ENCODE assay signal across 16 cellular contexts in the genomic region with DNA sequence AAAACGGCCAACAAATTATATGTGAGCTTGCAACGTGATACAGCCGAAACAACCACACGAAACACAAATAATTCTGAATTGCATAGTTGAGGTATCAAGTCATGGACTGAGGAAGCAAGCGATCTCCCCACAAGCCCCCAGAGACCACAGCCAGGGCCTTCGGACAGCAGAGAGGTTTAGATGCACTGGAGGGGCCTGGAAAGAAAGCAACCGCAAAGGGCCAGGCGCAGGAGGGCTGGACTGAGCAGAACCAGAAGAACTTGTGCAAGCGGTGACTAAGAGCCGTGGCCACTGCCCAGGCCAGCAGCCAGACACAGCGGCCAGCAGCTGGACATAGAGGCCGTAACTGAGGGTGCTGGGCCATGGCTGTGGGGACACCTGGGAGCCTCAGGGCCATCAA.
A peak's percentile ranks its signal among the peaks of the same experiment; 100 is the strongest.
DNase-seq lines count a peak whose midpoint lies in the region; ATAC-seq, FAIRE-seq and TF ChIP-seq lines count a peak whose summit lies in the region.
"Had no signal": no experiment of that assay in that cellular context is flagged by ENCODE, and none has a peak within 500 bp of the region (broad histone marks: within the 10 kb centered on the region; RNA-seq: fewer than 3 reads in every experiment).

No MANE protein-coding gene starts in this region.

- TF ChIP-seq EP300 in suprapubic skin (IDR thresholded peaks at IDR 0.05), result no peak

- no peak for FAIRE-seq in D721Med (lab: Jason Lieb, UNC)
- no peak for FAIRE-seq in frontal cortex (lab: Jason Lieb, UNC)
- FAIRE-seq: G401.6 had no signal

- H2AK5ac ChIP-seq in mesenchymal stem cell (ENCODE audit: low read length, severe bottlenecking), result no peak overlapping the region

- H3K27ac ChIP-seq in fibroblast of lung (ENCODE audit: insufficient read depth, low read length) (peak overlapping the region; percentile 74), mesenchymal stem cell (ENCODE audit: low read length, poor library complexity, severe bottlenecking) (peak overlapping the region; percentile 22), suprapubic skin (no peak overlapping the region)
- H3K27ac ChIP-seq: neutrophil had no signal

- no peak overlapping the region for H2BK5ac ChIP-seq in mesenchymal stem cell (ENCODE audit: low read depth, low read length, poor library complexity, severe bottlenecking)

- no peak overlapping the region for H3K4ac ChIP-seq in mesenchymal stem cell (ENCODE audit: low read depth in 1 of 2, low read length in 2 of 2)

- no peak overlapping the region for H2BK12ac ChIP-seq in mesenchymal stem cell (ENCODE audit: low read length in 2 of 2)

- peaks cover 17% of the 10 kb centered on the region for H3K4me1 ChIP-seq in fibroblast of lung (ENCODE audit: control insufficient read depth, extremely low read depth, insufficient read depth, low read length)
- H3K4me1 ChIP-seq in mesenchymal stem cell (ENCODE audit: control insufficient read depth, insufficient read depth, low read depth, low read length), result peaks cover 17% of the 10 kb centered on the region
- H3K4me1 ChIP-seq in suprapubic skin, result peaks cover 23% of the 10 kb centered on the region

- H2AFZ ChIP-seq in fibroblast of lung (ENCODE audit: low read length), result no peak overlapping the region
- no peak overlapping the region for H2AFZ ChIP-seq in mesenchymal stem cell (ENCODE audit: low read depth, low read length)

- H3K23ac ChIP-seq in mesenchymal stem cell (ENCODE audit: low read length in 2 of 2), result no peak overlapping the region

- H3K14ac ChIP-seq in mesenchymal stem cell (ENCODE audit: low read length in 2 of 2), result no peak overlapping the region

- no peaks in the 10 kb centered on the region for H4K20me1 ChIP-seq in fibroblast of lung (ENCODE audit: control insufficient read depth, extremely low read depth, insufficient read depth, low read length)

- H3K79me1 ChIP-seq in mesenchymal stem cell (replicated peaks; ENCODE audit: low read length, poor library complexity, severe bottlenecking), result no peaks in the 10 kb centered on the region

- no peaks in the 10 kb centered on the region for H3K36me3 ChIP-seq in fibroblast of lung (ENCODE audit: control insufficient read depth, insufficient read depth, low read length)
- H3K36me3 ChIP-seq in mesenchymal stem cell (ENCODE audit: control insufficient read depth in 1 of 2, insufficient read depth in 2 of 2, low read depth in 1 of 2, low read length in 2 of 2), result no peaks in the 10 kb centered on the region
- no peaks in the 10 kb centered on the region for H3K36me3 ChIP-seq in suprapubic skin
- H3K36me3 ChIP-seq: breast epithelium, neutrophil had no signal

- WGBS in mesenchymal stem cell, result 67% methylated on average over 12 of the region's 12 CpGs
- 80% methylated on average over 12 of the region's 12 CpGs for WGBS in suprapubic skin

- TF ChIP-seq POLR2A in suprapubic skin (IDR thresholded peaks at IDR 0.05) (no peak), erythroblast (IDR thresholded peaks at IDR 0.05; ENCODE audit: low read length) (no peak)

- no peak overlapping the region for H4K8ac ChIP-seq in mesenchymal stem cell (ENCODE audit: low read length)

- no peak overlapping the region for H4K91ac ChIP-seq in mesenchymal stem cell (ENCODE audit: low read length)

- no peak overlapping the region for H3K9ac ChIP-seq in fibroblast of lung (ENCODE audit: insufficient read depth, low read length)
- no peak overlapping the region for H3K9ac ChIP-seq in mesenchymal stem cell (ENCODE audit: low read length)

- no peak overlapping the region for H3K4me3 ChIP-seq in fibroblast of lung (replicated peaks in 1 of 4; ENCODE audit: control extremely low read depth in 1 of 4, insufficient read depth in 1 of 4, low read depth in 3 of 4, low read length in 4 of 4)
- no peak overlapping the region for H3K4me3 ChIP-seq in mesenchymal stem cell (ENCODE audit: insufficient read depth in 1 of 2, low read depth in 1 of 2, low read length in 2 of 2)
- no peak overlapping the region for H3K4me3 ChIP-seq in suprapubic skin
- H3K4me3 ChIP-seq: breast epithelium had no signal

- ATAC-seq in GM18858 (IDR thresholded peaks at IDR 0.05; ENCODE audit: unreplicated experiment), result no peak
- ATAC-seq: activated CD4-positive, alpha-beta T cell treated with anti-CD3 and anti-CD28 coated beads for 36 hours; T-cell had no signal

- no peaks in the 10 kb centered on the region for H3K9me3 ChIP-seq in fibroblast of lung (ENCODE audit: control insufficient read depth, insufficient read depth, low read depth, low read length)
- no peaks in the 10 kb centered on the region for H3K9me3 ChIP-seq in mesenchymal stem cell (ENCODE audit: control insufficient read depth, low read length)
- H3K9me3 ChIP-seq in suprapubic skin, result no peaks in the 10 kb centered on the region
- H3K9me3 ChIP-seq: breast epithelium, neutrophil had no signal

- no peaks in the 10 kb centered on the region for H3K79me2 ChIP-seq in fibroblast of lung (ENCODE audit: control insufficient read depth, insufficient read depth, low read length)

- H3K27me3 ChIP-seq in fibroblast of lung (ENCODE audit: control insufficient read depth, insufficient read depth, low read length) (no peaks in the 10 kb centered on the region), mesenchymal stem cell (ENCODE audit: control insufficient read depth in 1 of 2, insufficient read depth in 1 of 2, low read length in 2 of 2) (peaks cover 0 to 3% of the 10 kb centered on the region in 2 experiments), suprapubic skin (no peaks in the 10 kb centered on the region)
- H3K27me3 ChIP-seq: breast epithelium, neutrophil had no signal

- no peak overlapping the region for H2BK120ac ChIP-seq in mesenchymal stem cell (ENCODE audit: low read depth, low read length)

- H2BK15ac ChIP-seq in mesenchymal stem cell (ENCODE audit: low read depth, poor library complexity, severe bottlenecking), result no peak overlapping the region

- H3K18ac ChIP-seq in mesenchymal stem cell (ENCODE audit: low read depth in 1 of 2, low read length in 2 of 2), result no peak overlapping the region

- TF ChIP-seq CTCF in fibroblast of lung (conservative IDR thresholded peaks at IDR 0.05 in 1 of 2, IDR thresholded peaks at IDR 0.05 in 1 of 2; ENCODE audit: low read depth in 1 of 2, low read length in 2 of 2) (no peak), suprapubic skin (IDR thresholded peaks at IDR 0.05) (no peak), D721Med (IDR thresholded peaks at IDR 0.05; ENCODE audit: insufficient read depth, missing control alignments) (no peak)

- H3K4me2 ChIP-seq in fibroblast of lung (ENCODE audit: extremely low read depth, insufficient read depth, low read length) (peak overlapping the region; percentile 20), mesenchymal stem cell (ENCODE audit: low read length, poor library complexity, severe bottlenecking) (no peak overlapping the region)

- DNase-seq in LHCN-M2 (ENCODE audit: low read depth) (peak; percentile 100), fibroblast of lung (ENCODE audit: low read depth in 2 of 2) (peak; percentile 65 to 85), mesenchymal stem cell (peak; percentile 89), suprapubic skin (ENCODE audit: low spot score in 2 of 2) (peak; percentile 76 to 87), D721Med (ENCODE audit: insufficient read length, low spot score) (no peak), erythroblast (lab: John Stamatoyannopoulos, UW) (no peak), frontal cortex (ENCODE audit: low spot score in 2 of 2) (no peak)
- DNase-seq: activated CD4-positive, alpha-beta T cell treated with anti-CD3 and anti-CD28 coated beads for 36 hours; CD4-positive, alpha-beta memory T cell; stimulated activated CD4-positive, alpha-beta T cell treated with anti-CD3 and anti-CD28 coated beads, Interleukin-4, amount 100 ng/mL, for 1 hour; stimulated activated naive CD4-positive, alpha-beta T cell; T-cell had no signal

Comparison
In these comparisons a context has a peak if more than half of its experiments do, and no peak if none do; other contexts are left out.
1. DNase-seq: peak in LHCN-M2 (single experiment), fibroblast of lung (2 of 2), mesenchymal stem cell (single experiment) and suprapubic skin (2 of 2); none in D721Med (single experiment), erythroblast (0 of 2) and frontal cortex (0 of 2).